Comparison of ENCODE assay signal across 8 cellular contexts in genomic region chr7:99437946-99438572, GRCh38. TPM values are rescaled to one million over a fixed set of nuclear protein-coding genes. Genes with fewer than 3 reads are reported as not detected.
DNase-seq lines count a peak whose midpoint lies in the region; TF ChIP-seq lines count a peak whose summit lies in the region.

No MANE protein-coding gene starts in this region.

- no peaks in the 10 kb centered on the region for H3K9me3 Mint-ChIP-seq in progenitor cell of endocrine pancreas (ENCODE audit: low read depth)

- H3K27me3 ChIP-seq in SJCRH30: no peaks in the 10 kb centered on the region

- TF ChIP-seq CTCF in fibroblast of mammary gland (conservative IDR thresholded peaks at IDR 0.05; ENCODE audit: control insufficient read depth, insufficient read depth, low read depth, low read length) (no peak), progenitor cell of endocrine pancreas (IDR thresholded peaks at IDR 0.05; ENCODE audit: unreplicated experiment) (no peak)

- no peaks in the 10 kb centered on the region for H3K9me3 ChIP-seq in SJCRH30 (replicated peaks)

- H3K27ac ChIP-seq in SJCRH30: peak overlapping the region; percentile 79

- H3K27me3 Mint-ChIP-seq in progenitor cell of endocrine pancreas: no peaks in the 10 kb centered on the region

- peak overlapping the region; percentile 98 for H3K4me3 Mint-ChIP-seq in progenitor cell of endocrine pancreas (ENCODE audit: low read depth)

- H3K4me3 ChIP-seq in SJCRH30 (peak overlapping the region; percentile 98), fibroblast of mammary gland (ENCODE audit: control insufficient read depth, low read depth, low read length) (peak overlapping the region; percentile 77)

- peaks cover 6% of the 10 kb centered on the region for H3K4me1 ChIP-seq in SJCRH30

- H3K4me1 Mint-ChIP-seq in progenitor cell of endocrine pancreas (ENCODE audit: low read depth): peaks cover 15% of the 10 kb centered on the region

- peaks cover 22% of the 10 kb centered on the region for H3K36me3 ChIP-seq in SJCRH30

- H3K36me3 Mint-ChIP-seq in progenitor cell of endocrine pancreas (ENCODE audit: insufficient read depth): peaks cover 8% of the 10 kb centered on the region

- DNase-seq in NOMO-1 treated with DMSO at 0.1 percent for 48 hours (lab: John Stamatoyannopoulos, UW; ENCODE audit: unreplicated experiment): peak; percentile 14
- DNase-seq in NOMO-1 treated with dmso at 0.1 percent for 144 hours (lab: John Stamatoyannopoulos, UW; ENCODE audit: unreplicated experiment): no peak
- no peak for DNase-seq in SJCRH30
- no peak for DNase-seq in fibroblast of mammary gland (ENCODE audit: low read depth)
- DNase-seq in progenitor cell of endocrine pancreas (ENCODE audit: low spot score, unreplicated experiment): no peak
- DNase-seq in NCI-H82 treated with DMSO at 0.1 percent for 48 hours (lab: John Stamatoyannopoulos, UW; ENCODE audit: unreplicated experiment): no peak
- no peak for DNase-seq in KBM-7
- DNase-seq in NCI-H82 (lab: John Stamatoyannopoulos, UW): no peak

- peak overlapping the region; percentile 98 for H3K27ac Mint-ChIP-seq in progenitor cell of endocrine pancreas

- in situ Hi-C loops in KBM-7 (cut with MboI; ENCODE audit: low pct_unique_long_range_greater_than_20kb, low sequenced_read_pairs): no loop called here

RNA-seq across cellular contexts. Expression of gene PTCD1, which starts 0.5 kb away (rescaled TPM):
- total RNA-seq in SJCRH30 (2014; rRNA removed; shearing (Covaris generic)): 7.5 and 8.2 TPM in 2 replicates
- 12.0 and 16.8 TPM in 2 replicates for total RNA-seq in progenitor cell of endocrine pancreas

RNA-seq across cellular contexts. Expression of gene CPSF4, which starts 0.7 kb away (rescaled TPM):
- total RNA-seq in SJCRH30 (2014; rRNA removed; shearing (Covaris generic)): 58.9 and 76.8 TPM in 2 replicates
- total RNA-seq in progenitor cell of endocrine pancreas: 77.4 and 86.9 TPM in 2 replicates

RNA-seq across cellular contexts. Expression of gene ATP5MF, which starts 27.9 kb away (rescaled TPM):
- 912 and 1,207 TPM in 2 replicates for total RNA-seq in SJCRH30 (2014; rRNA removed; shearing (Covaris generic))
- 328 and 330 TPM in 2 replicates for total RNA-seq in progenitor cell of endocrine pancreas

RNA-seq across cellular contexts. Expression of gene BUD31, which starts 29.3 kb away (rescaled TPM):
- total RNA-seq in SJCRH30 (2014; rRNA removed; shearing (Covaris generic)): 132 and 136 TPM in 2 replicates
- total RNA-seq in progenitor cell of endocrine pancreas: 97.2 and 102 TPM in 2 replicates

RNA-seq across cellular contexts. Expression of gene PDAP1, which starts 29.7 kb away (rescaled TPM):
- 72.8 and 76.8 TPM in 2 replicates for total RNA-seq in SJCRH30 (2014; rRNA removed; shearing (Covaris generic))
- total RNA-seq in progenitor cell of endocrine pancreas: 128 TPM in 2 replicates
